ENCODE assay signal across 8 cellular contexts in the genomic region with DNA sequence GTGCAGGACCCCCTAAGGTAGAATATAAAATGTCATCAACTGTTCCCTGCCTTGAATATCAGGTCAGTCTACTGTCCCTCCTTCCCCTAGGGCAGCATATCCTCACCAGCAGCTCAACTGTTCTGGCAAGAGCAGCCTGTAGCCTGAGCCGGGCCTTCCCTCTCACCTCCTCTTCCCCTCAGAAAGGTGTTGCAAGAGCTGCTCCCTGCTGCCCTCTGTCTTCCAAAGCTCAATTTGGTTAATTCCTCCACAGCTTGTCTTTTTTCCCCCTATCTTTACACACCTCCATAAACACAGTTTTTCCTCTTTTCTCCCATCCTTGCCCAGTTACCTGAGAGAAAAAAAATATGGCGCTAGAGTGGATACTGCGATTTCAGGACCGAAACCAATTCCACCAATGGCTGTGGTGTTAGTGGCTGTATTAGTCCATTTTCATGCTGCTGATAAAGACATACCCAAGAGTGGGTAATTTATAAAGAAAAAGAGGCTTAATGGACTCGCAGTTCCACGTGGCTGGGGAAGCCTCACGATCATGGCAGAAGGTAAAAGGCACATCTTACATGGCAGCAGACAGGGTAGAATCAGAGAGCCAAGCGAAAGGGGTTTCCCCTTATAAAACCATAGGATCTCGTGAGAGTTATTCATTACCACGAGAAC.
DNase-seq lines count a peak whose midpoint lies in the region; ATAC-seq and TF ChIP-seq lines count a peak whose summit lies in the region.

No MANE protein-coding gene starts in this region.

- no peaks in the 10 kb centered on the region for H3K36me3 ChIP-seq in left ventricle myocardium inferior

- H3K4me1 ChIP-seq in left ventricle myocardium inferior = peaks cover 25% of the 10 kb centered on the region

- DNase-seq in DMS 273 treated with DMSO at 0.1 percent for 48 hours (lab: John Stamatoyannopoulos, UW) = peak; percentile 38
- DNase-seq in NCI-H748 treated with DMSO at 0.1 percent for 48 hours (lab: John Stamatoyannopoulos, UW) = peak; percentile 73
- DNase-seq in activated effector memory CD4-positive, alpha-beta T cell treated with Interleukin-2 at 50 U/mL for 16 hours = peak; percentile 2
- DNase-seq in left ventricle myocardium inferior = no peak
- DNase-seq in stimulated activated CD4-positive, alpha-beta T cell treated with anti-CD3 and anti-CD28 coated beads, Interleukin-15, amount 100 ng/mL, for 24 hours = peak; percentile 52
- no peak for DNase-seq in posterior vena cava (ENCODE audit: low spot score)

- H3K27ac ChIP-seq in left ventricle myocardium inferior (replicated peaks) = no peak overlapping the region

- no peak overlapping the region for H3K4me3 ChIP-seq in left ventricle myocardium inferior

- H3K27me3 ChIP-seq in left ventricle myocardium inferior (ENCODE audit: low read depth) = no peaks in the 10 kb centered on the region

- ATAC-seq in GM19324 (IDR thresholded peaks at IDR 0.05; ENCODE audit: low FRiP score, unreplicated experiment) (peak; percentile 75), HG03159 (IDR thresholded peaks at IDR 0.05; ENCODE audit: unreplicated experiment) (peak; percentile 96)

- peaks cover 13% of the 10 kb centered on the region for H3K9me3 ChIP-seq in left ventricle myocardium inferior (replicated peaks)

- intact Hi-C loops in left ventricle myocardium inferior (cut with micrococcal nuclease) = no loop called here
- intact Hi-C loops in posterior vena cava (cut with DNase I) = no loop called here

- TF ChIP-seq CTCF in left ventricle myocardium inferior (IDR thresholded peaks at IDR 0.05; ENCODE audit: borderline replicate concordance) = peak; percentile 57

Comparison
In these comparisons a context has a peak if more than half of its experiments do, and no peak if none do; other contexts are left out.
1. DNase-seq: peak in DMS 273 treated with DMSO at 0.1 percent for 48 hours (single experiment), NCI-H748 treated with DMSO at 0.1 percent for 48 hours (single experiment), activated effector memory CD4-positive, alpha-beta T cell treated with Interleukin-2 at 50 U/mL for 16 hours (single experiment) and stimulated activated CD4-positive, alpha-beta T cell treated with anti-CD3 and anti-CD28 coated beads, Interleukin-15, amount 100 ng/mL, for 24 hours (single experiment); none in left ventricle myocardium inferior (single experiment) and posterior vena cava (single experiment).